In genomic region chr11:15308840-15309239, GRCh38 we compare ENCODE assay signal across 26 cellular contexts.
DNase-seq lines count a peak whose midpoint lies in the region; ATAC-seq and TF ChIP-seq lines count a peak whose summit lies in the region.
"Had no signal": no experiment of that assay in that cellular context is flagged by ENCODE, and none has a peak within 500 bp of the region (broad histone marks: within the 10 kb centered on the region; RNA-seq: fewer than 3 reads in every experiment).

No MANE protein-coding gene starts in this region.

- no peak for TF ChIP-seq CTCF in lower lobe of right lung (IDR thresholded peaks at IDR 0.05)

- H3K4me1 ChIP-seq in lower lobe of right lung = no peaks in the 10 kb centered on the region
- H3K4me1 ChIP-seq: A549, BE2C, Caco-2 had no signal

- intact Hi-C loops in lower lobe of right lung (cut with DNase I) = no loop called here

- ATAC-seq in left lobe of liver (peak; percentile 45), lower lobe of right lung (no peak)
- ATAC-seq: A549; CD8-positive, alpha-beta T cell had no signal

- H3K27ac ChIP-seq in lower lobe of right lung = no peak overlapping the region
- H3K27ac ChIP-seq: 22Rv1; A549; BLaER1; BLaER1 treated with 17β-estradiol and CSF1 and Interleukin-3, amounts not matched to agents 10 nM and 100 nM; C4-2B had no signal

- no peak overlapping the region for H3K4me3 ChIP-seq in lower lobe of right lung
- H3K4me3 ChIP-seq: A549; BLaER1; BLaER1 treated with 17β-estradiol and CSF1 and Interleukin-3, amounts not matched to agents 10 nM and 100 nM had no signal

- DNase-seq in left lobe of liver (ENCODE audit: low spot score) (no peak), lower lobe of right lung (no peak)
- DNase-seq: 8988T; ACHN; AML-193; BE2C; C1 segment of cervical spinal cord; Caco-2; Calu3; CD4-positive, alpha-beta memory T cell; CD4-positive, alpha-beta T cell; CD4-positive, CD25-positive, alpha-beta regulatory T cell; CD8-positive, alpha-beta memory T cell; CD8-positive, alpha-beta T cell; COR-L47; DMS 273 treated with DMSO at 0.1 percent for 48 hours; DMS153; DMS79; DMS79 treated with DMSO at 0.1 percent for 48 hours; DND-41; EL had no signal

- H3K36me3 ChIP-seq in lower lobe of right lung = no peaks in the 10 kb centered on the region
- H3K36me3 ChIP-seq: BE2C; BLaER1; BLaER1 treated with 17β-estradiol and CSF1 and Interleukin-3, amounts not matched to agents 10 nM and 100 nM had no signal

- H3K27me3 ChIP-seq in lower lobe of right lung (ENCODE audit: low read depth) = no peaks in the 10 kb centered on the region
- H3K27me3 ChIP-seq: BE2C; BLaER1; BLaER1 treated with 17β-estradiol and CSF1 and Interleukin-3, amounts not matched to agents 10 nM and 100 nM had no signal

- H3K9me3 ChIP-seq in lower lobe of right lung = no peaks in the 10 kb centered on the region
- H3K9me3 ChIP-seq: A549, BE2C, BLaER1, Caco-2 had no signal
